In the genomic region with DNA sequence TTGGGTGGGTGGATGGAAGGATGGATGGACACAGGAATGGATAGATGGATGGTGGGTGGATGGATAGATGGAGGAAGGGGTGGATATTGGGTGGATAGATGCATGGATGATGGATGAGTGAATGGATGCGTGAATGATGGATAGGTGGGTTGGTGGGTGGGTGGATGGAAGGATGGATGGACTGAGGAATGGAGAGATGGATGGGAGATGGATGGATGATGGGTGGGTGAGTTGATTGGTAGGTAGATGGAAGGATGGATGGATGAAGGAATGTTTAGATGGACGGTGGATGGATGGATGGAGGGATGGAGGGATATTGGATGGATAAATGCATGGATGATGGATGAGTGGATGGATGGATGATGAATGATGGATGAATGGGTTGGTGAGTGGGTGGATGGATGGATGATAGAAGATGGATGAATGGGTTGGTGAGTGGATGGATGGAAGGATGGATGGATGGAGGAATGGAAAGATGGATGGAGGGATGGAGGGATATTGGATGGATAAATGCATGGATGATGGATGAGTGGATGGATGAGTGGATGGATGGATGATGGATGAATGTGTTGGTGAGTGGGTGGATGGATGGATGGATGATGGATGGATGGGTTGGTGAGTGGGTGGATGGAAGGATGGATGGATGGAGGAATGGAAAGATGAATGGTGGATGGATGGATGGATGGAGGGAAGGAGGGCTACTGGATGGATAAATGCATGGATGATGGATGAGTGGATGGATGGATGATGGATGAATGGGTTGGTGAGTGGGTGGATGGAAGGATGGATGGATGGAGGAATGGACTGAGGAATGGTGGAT, we compare ENCODE assay signal across 1 cellular context.
TF ChIP-seq lines count a peak whose summit lies in the region.

No MANE protein-coding gene starts in this region.

TF ChIP-seq in HepG2, 621 proteins besides CTCF, POLR2A, EP300 and RAD21 (continued from another document):
- TF ChIP-seq, protein P1, sequence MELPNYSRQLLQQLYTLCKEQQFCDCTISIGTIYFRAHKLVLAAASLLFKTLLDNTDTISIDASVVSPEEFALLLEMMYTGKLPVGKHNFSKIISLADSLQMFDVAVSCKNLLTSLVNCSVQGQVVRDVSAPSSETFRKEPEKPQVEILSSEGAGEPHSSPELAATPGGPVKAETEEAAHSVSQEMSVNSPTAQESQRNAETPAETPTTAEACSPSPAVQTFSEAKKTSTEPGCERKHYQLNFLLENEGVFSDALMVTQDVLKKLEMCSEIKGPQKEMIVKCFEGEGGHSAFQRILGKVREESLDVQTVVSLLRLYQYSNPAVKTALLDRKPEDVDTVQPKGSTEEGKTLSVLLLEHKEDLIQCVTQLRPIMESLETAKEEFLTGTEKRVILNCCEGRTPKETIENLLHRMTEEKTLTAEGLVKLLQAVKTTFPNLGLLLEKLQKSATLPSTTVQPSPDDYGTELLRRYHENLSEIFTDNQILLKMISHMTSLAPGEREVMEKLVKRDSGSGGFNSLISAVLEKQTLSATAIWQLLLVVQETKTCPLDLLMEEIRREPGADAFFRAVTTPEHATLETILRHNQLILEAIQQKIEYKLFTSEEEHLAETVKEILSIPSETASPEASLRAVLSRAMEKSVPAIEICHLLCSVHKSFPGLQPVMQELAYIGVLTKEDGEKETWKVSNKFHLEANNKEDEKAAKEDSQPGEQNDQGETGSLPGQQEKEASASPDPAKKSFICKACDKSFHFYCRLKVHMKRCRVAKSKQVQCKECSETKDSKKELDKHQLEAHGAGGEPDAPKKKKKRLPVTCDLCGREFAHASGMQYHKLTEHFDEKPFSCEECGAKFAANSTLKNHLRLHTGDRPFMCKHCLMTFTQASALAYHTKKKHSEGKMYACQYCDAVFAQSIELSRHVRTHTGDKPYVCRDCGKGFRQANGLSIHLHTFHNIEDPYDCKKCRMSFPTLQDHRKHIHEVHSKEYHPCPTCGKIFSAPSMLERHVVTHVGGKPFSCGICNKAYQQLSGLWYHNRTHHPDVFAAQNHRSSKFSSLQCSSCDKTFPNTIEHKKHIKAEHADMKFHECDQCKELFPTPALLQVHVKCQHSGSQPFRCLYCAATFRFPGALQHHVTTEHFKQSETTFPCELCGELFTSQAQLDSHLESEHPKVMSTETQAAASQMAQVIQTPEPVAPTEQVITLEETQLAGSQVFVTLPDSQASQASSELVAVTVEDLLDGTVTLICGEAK (IDR thresholded peaks at IDR 0.05): 0 out of 2 replicates have a peak, but pooled peaks have one; percentile 2
- TF ChIP-seq, protein P1 (CRISPR knock-in tag; IDR thresholded peaks at IDR 0.05): no peak
- TF ChIP-seq ZNF30 (CRISPR knock-in tag; IDR thresholded peaks at IDR 0.05) (no peak), HOXA5 (CRISPR knock-in tag; IDR thresholded peaks at IDR 0.05) (no peak)
TF ChIP-seq in HepG2: peak in this region for 3.
